Comparison of ENCODE assay signal across 21 cellular contexts in genomic region chr20:5492941-5493340, GRCh38.
"Had no signal": no experiment of that assay in that cellular context is flagged by ENCODE, and none has a peak within 500 bp of the region (broad histone marks: within the 10 kb centered on the region; RNA-seq: fewer than 3 reads in every experiment).

No MANE protein-coding gene starts in this region.

- H3K36me3 Mint-ChIP-seq: IgD-negative memory B cell had no signal

- H3K9ac ChIP-seq: SK-N-SH had no signal

- H3K4me2 ChIP-seq: SK-N-SH had no signal

- DNase-seq: KBM-7, MV-4-11, NCI-H1048, NCI-H1105, NCI-H1417, NCI-H1436 treated with DMSO at 0.1 percent for 48 hours, NCI-H1694, NCI-H187 treated with DMSO at 0.1 percent for 48 hours, NCI-H2029 treated with DMSO at 0.1 percent for 48 hours, NCI-H2171, NCI-H226, NCI-H446, NCI-H510A, NCI-H524 treated with DMSO at 0.1 percent for 48 hours, NCI-H69, NCI-H774, Right ventricle myocardium superior, RPMI8226, SK-N-SH had no signal

- H3K4me3 Mint-ChIP-seq: IgD-negative memory B cell had no signal

- H3K9me3 ChIP-seq: SK-N-SH had no signal

- H3K27ac Mint-ChIP-seq: IgD-negative memory B cell had no signal

- H3K4me1 Mint-ChIP-seq: IgD-negative memory B cell had no signal

- FAIRE-seq: RCC 7860 had no signal
